In the genomic region with DNA sequence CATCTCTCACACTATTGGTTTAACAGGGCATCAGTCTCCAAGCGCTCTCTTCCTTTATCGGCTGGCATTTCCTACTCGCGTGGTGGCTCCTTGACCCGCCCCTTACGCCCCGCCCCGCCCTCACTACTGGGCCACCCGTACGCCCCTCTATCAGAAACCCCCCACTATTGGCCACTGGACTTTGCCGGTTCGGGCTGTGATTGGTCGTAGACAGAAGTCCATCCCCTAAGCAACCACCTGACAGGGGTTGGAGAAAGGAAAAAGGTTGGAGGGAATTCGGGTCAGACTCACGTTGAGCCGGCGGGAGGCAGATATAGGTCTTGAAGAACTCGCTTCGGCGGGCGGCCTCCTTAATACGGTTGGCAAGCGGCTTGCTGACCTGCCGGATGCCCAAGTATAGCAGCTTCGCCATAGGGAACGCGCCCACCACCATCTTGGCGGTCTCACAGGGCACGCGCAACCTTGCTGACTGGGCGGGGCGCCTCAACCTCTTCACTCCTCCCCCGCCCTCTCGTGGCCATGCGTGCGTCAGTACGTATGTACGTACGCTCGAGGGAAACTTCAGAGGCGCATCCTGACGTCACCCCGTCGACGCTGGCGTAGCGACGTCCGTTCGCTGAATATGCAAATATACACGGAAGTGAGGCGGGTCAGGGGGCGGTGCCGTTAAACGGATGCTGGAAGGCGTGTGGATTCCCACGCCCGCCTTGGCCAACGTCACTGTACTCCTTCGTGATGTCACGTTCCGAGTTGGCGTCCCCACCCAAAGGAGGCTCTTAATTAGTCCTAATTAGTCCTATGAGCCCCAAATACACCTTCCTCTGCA, we compare ENCODE assay signal across 8 cellular contexts. TPM values are rescaled to one million over a fixed set of nuclear protein-coding genes. Genes with fewer than 3 reads are reported as not detected.
DNase-seq lines count a peak whose midpoint lies in the region; ATAC-seq and TF ChIP-seq lines count a peak whose summit lies in the region.

A gene (minus strand): TSS at position 471 of the 826 bp plus-strand sequence. CDS start 38 bp downstream, at position 433.

- no peaks in the 10 kb centered on the region for H3K27me3 ChIP-seq in left lung

- peaks cover 0 to 16% of the 10 kb centered on the region in 2 donors for H3K4me1 ChIP-seq in left lung

- H3K9me3 ChIP-seq in left lung: no peaks in the 10 kb centered on the region

- H3K4me3 ChIP-seq in left lung: peak within 1 kb of the TSS; percentile 64

- TF ChIP-seq CTCF in C4-2B (conservative IDR thresholded peaks at IDR 0.05): no peak
- peak in 1 of 2 donors; percentile 25 for TF ChIP-seq CTCF in left lung (IDR thresholded peaks at IDR 0.05)

- H3K36me3 ChIP-seq in left lung: no peaks in the 10 kb centered on the region

- peak within 1 kb of the TSS; percentile 85 for H3K27ac ChIP-seq in C4-2B
- H3K27ac ChIP-seq in left lung: peak within 1 kb of the TSS; percentile 88 to 96

- intact Hi-C loops in left lung (cut with DNase I): no loop called here

- ATAC-seq in GM19395 (IDR thresholded peaks at IDR 0.05; ENCODE audit: unreplicated experiment) (peak; percentile 88), HG03565 (IDR thresholded peaks at IDR 0.05; ENCODE audit: unreplicated experiment) (peak; percentile 75), left lung (peak; percentile 96)

- DNase-seq in NCI-H774 (lab: John Stamatoyannopoulos, UW) (peak; percentile 99), dermis blood vessel endothelial cell (peak; percentile 100), left lung (peak; percentile 99 to 100)
- peak; percentile 100 for DNase-seq in activated CD4-positive, alpha-beta T cell treated with anti-CD3 and anti-CD28 coated beads, Interleukin-2, amount 50 U/mL, for 4 hours
- peak; percentile 96 to 97 for DNase-seq in stimulated activated CD4-positive, alpha-beta T cell treated with anti-CD3 and anti-CD28 coated beads, Interleukin-2, amount 100 ng/mL, for 48 hours

RNA-seq across cellular contexts. Expression of the gene that starts here (rescaled TPM):
- total RNA-seq in dermis blood vessel endothelial cell (5.1 and 9.4 TPM in 2 replicates), left lung (10 to 100 TPM; 14.9 to 17.9 TPM)

Comparison
In these comparisons a context has a peak if more than half of its experiments do, and no peak if none do; other contexts are left out.
1. Peak in every context shown above with its lines: DNase-seq, ATAC-seq, H3K4me3 ChIP-seq and H3K27ac ChIP-seq.